1 cellular context compared by ENCODE assay signal in genomic region chr19:7063764-7064418, GRCh38.
TF ChIP-seq lines count a peak whose summit lies in the region.

No MANE protein-coding gene starts in this region.

TF ChIP-seq in HepG2, 621 proteins besides CTCF, POLR2A, EP300 and RAD21:
- TF ChIP-seq ZNF121 (CRISPR knock-in tag; IDR thresholded peaks at IDR 0.05): peak; percentile 53
- no peak for TF ChIP-seq SP4 (CRISPR knock-in tag; IDR thresholded peaks at IDR 0.05)
